Comparison of ENCODE assay signal across 8 cellular contexts in the genomic region with DNA sequence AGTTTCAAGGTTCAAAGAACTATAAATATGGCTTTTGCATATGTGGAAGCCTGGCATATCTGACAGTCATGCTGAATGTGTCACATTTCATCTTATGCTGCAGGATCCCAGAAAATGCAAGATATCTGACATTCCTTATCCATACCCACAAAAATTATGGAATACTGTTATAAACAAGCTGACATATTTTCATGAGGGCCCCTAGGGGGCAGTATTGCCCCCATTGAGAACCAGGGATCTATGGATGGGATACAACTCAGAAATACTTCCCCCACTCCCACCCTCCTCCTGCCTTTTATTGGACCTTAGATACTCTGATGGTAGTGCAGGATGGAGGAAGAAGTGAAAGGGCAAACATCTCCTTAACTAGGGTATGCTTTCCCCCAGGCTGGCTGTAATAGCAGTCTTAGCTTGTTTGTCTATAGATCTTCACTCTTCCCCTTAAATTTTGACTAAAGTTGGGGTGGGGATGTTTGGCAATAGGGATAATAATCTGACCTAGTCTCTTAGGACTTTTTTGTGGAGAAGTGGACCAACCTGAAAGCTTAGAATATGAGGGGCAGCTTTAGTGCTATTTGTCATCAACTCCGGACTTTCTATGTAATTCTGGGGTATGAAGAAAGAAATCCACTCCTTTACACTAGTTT. TPM values are rescaled to one million over a fixed set of nuclear protein-coding genes. Genes with fewer than 3 reads are reported as not detected.
DNase-seq lines count a peak whose midpoint lies in the region; ATAC-seq and TF ChIP-seq lines count a peak whose summit lies in the region.

No MANE protein-coding gene starts in this region.

- in situ Hi-C loops in SK-MEL-5 (cut with HindIII; ENCODE audit: low pct_unique_long_range_greater_than_20kb, low sequenced_read_pairs): no loop called here

- intact Hi-C loops in spleen (cut with DNase I; ENCODE audit: low total_unique reads): no loop called here

- no peaks in the 10 kb centered on the region for H3K9me3 ChIP-seq in spleen

- TF ChIP-seq CTCF in glutamatergic neuron (IDR thresholded peaks at IDR 0.05; ENCODE audit: partially characterized antibody, unreplicated experiment): peak; percentile 89
- peak in 10 of 11 experiments; percentile 39 to 81 (median 65) for TF ChIP-seq CTCF in spleen (IDR thresholded peaks at IDR 0.05 in 8 of 11, conservative IDR thresholded peaks at IDR 0.05 in 3 of 11)

- H3K4me1 Mint-ChIP-seq in glutamatergic neuron (ENCODE audit: low read depth, unreplicated experiment): no peaks in the 10 kb centered on the region

- H3K27me3 ChIP-seq in spleen (replicated peaks in 1 of 7): peaks cover 0 to 6% (median 0%) of the 10 kb centered on the region in 7 donors

- 94 to 100% (median 97%) methylated on average over 1 of the region's 1 CpG for WGBS in spleen, 5 donors

- no peaks in the 10 kb centered on the region for H3K36me3 ChIP-seq in spleen

- ATAC-seq in HG02798 (IDR thresholded peaks at IDR 0.05; ENCODE audit: poor library complexity, unreplicated experiment) (peak; percentile 58), HG02884 (IDR thresholded peaks at IDR 0.05; ENCODE audit: unreplicated experiment) (no peak), HG03108 (IDR thresholded peaks at IDR 0.05; ENCODE audit: unreplicated experiment) (no peak)

- H3K27me3 Mint-ChIP-seq in glutamatergic neuron (ENCODE audit: unreplicated experiment): no peaks in the 10 kb centered on the region

- H3K4me1 ChIP-seq in spleen: peaks cover 0 to 7% (median 0%) of the 10 kb centered on the region in 6 donors

- no peaks in the 10 kb centered on the region for H3K36me3 Mint-ChIP-seq in glutamatergic neuron (ENCODE audit: unreplicated experiment)

- no peak overlapping the region for H3K4me3 Mint-ChIP-seq in glutamatergic neuron (ENCODE audit: unreplicated experiment)

- peaks cover 4% of the 10 kb centered on the region for H3K9me3 Mint-ChIP-seq in glutamatergic neuron (ENCODE audit: unreplicated experiment)

- H3K27ac ChIP-seq in spleen: no peak overlapping the region

- no peak overlapping the region for H3K27ac Mint-ChIP-seq in glutamatergic neuron (ENCODE audit: unreplicated experiment)

- no peak overlapping the region for H3K4me3 ChIP-seq in spleen

- DNase-seq in COR-L47 (lab: John Stamatoyannopoulos, UW) (peak; percentile 4), SK-MEL-5 (ENCODE audit: low read depth, low spot score) (peak; percentile 84), glutamatergic neuron (no peak), spleen (no peak)
- no peak for DNase-seq in activated CD8-positive, alpha-beta memory T cell treated with anti-CD3 and anti-CD28 coated beads, Interleukin-2, amount 50 U/mL, for 4 hours

- TF ChIP-seq POLR2A in spleen (IDR thresholded peaks at IDR 0.05): no peak

RNA-seq across cellular contexts. Expression of a gene that starts 3.5 kb away (rescaled TPM):
- total RNA-seq in SK-MEL-5 (2014; rRNA removed; shearing (Covaris generic)): not detected in 2 replicates
- polyA plus RNA-seq in SK-MEL-5 (2015; cell fraction: cytosol; rRNA removed): not detected in 2 replicates
- polyA plus RNA-seq in SK-MEL-5 (2015; cell fraction: nucleus; rRNA removed): not detected in 2 replicates
- total RNA-seq in glutamatergic neuron (ENCODE audit: unreplicated experiment) (not detected), spleen (not detected)
- polyA plus RNA-seq in spleen: not detected

RNA-seq across cellular contexts. Expression of a gene that starts 12.3 kb away (rescaled TPM):
- 13.5 and 14.1 TPM in 2 replicates for total RNA-seq in SK-MEL-5 (2014; rRNA removed; shearing (Covaris generic))
- 8.1 and 13.6 TPM in 2 replicates for polyA plus RNA-seq in SK-MEL-5 (2015; cell fraction: cytosol; rRNA removed)
- 2.8 and 7.2 TPM in 2 replicates for polyA plus RNA-seq in SK-MEL-5 (2015; cell fraction: nucleus; rRNA removed)
- total RNA-seq in glutamatergic neuron (ENCODE audit: unreplicated experiment): 3.2 TPM
- total RNA-seq in spleen: 1 to 10 TPM in 6 of 7 donors, under 1 TPM in 1; 0.92 to 6.3 (median 1.9) TPM
- 1 to 10 TPM; 1.1 to 1.2 (median 1.1) TPM for polyA plus RNA-seq in spleen

RNA-seq across cellular contexts. Expression of a gene that starts 18.6 kb away (rescaled TPM):
- total RNA-seq in SK-MEL-5 (2014; rRNA removed; shearing (Covaris generic)): 35.8 and 40.3 TPM in 2 replicates
- 18.0 TPM in 2 replicates for polyA plus RNA-seq in SK-MEL-5 (2015; cell fraction: cytosol; rRNA removed)
- 4.9 and 7.3 TPM in 2 replicates for polyA plus RNA-seq in SK-MEL-5 (2015; cell fraction: nucleus; rRNA removed)
- total RNA-seq in glutamatergic neuron (ENCODE audit: unreplicated experiment): 0.56 TPM
- 10 to 100 TPM; 15.5 to 46.6 (median 32.2) TPM for total RNA-seq in spleen
- polyA plus RNA-seq in spleen: 10 to 100 TPM; 36.0 to 97.3 (median 38.0) TPM

Comparison
In these comparisons a context has a peak if more than half of its experiments do, and no peak if none do; other contexts are left out.
1. DNase-seq: peak in COR-L47 (single experiment) and SK-MEL-5 (single experiment); none in glutamatergic neuron (single experiment), spleen (single experiment) and activated CD8-positive, alpha-beta memory T cell treated with anti-CD3 and anti-CD28 coated beads, Interleukin-2, amount 50 U/mL, for 4 hours (single experiment).
2. RNA of a gene that starts 18.6 kb away (total RNA-seq): 35.8 to 40.3 TPM in SK-MEL-5 and 15.5 to 46.6 TPM in spleen; 0.56 TPM in glutamatergic neuron (single experiment); every median in the first group is over 10 times any median in the second.